2 cellular contexts compared by ENCODE assay signal in the genomic region with DNA sequence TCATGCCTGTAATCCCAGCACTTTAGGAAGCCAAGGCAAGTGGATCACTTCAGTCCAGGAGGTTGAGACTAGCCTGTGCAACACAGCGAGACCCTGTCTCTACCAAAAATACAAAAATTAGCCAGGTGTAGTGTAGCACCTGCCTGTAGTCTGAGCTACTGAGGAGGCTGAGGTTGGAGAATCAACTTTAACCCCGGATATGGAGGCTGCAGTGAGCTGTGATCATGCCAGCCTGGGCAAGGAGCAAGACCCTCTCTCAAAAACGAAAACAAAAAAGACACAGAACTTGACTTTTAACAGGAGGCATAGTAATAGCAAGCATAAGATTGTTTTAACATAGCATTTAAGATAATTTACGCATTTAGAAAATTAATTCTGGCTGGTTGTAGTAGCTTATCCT.
TF ChIP-seq lines count a peak whose summit lies in the region.

No MANE protein-coding gene starts in this region.

TF ChIP-seq in IMR-90, 13 proteins besides CTCF, POLR2A, EP300 and RAD21:
- TF ChIP-seq RCOR1 (IDR thresholded peaks at IDR 0.05; ENCODE audit: insufficient replicate concordance, low read length) (no peak), MAZ (IDR thresholded peaks at IDR 0.05; ENCODE audit: borderline replicate concordance, low read depth, low read length) (no peak), CEBPB (IDR thresholded peaks at IDR 0.05; ENCODE audit: low read depth, low read length) (no peak), MXI1 (IDR thresholded peaks at IDR 0.05; ENCODE audit: borderline replicate concordance, low read depth, low read length) (no peak), CHD1 (IDR thresholded peaks at IDR 0.05; ENCODE audit: low read depth, low read length) (no peak), BHLHE40 (IDR thresholded peaks at IDR 0.05; ENCODE audit: low read depth, low read length) (no peak), NFE2L2 (IDR thresholded peaks at IDR 0.05; ENCODE audit: low read depth, low read length) (no peak), RFX5 (IDR thresholded peaks at IDR 0.05; ENCODE audit: low read depth, low read length) (no peak), MAFK (IDR thresholded peaks at IDR 0.05; ENCODE audit: low read depth, low read length) (no peak), SMC3 (IDR thresholded peaks at IDR 0.05; ENCODE audit: low read depth, low read length) (no peak), FOS (IDR thresholded peaks at IDR 0.05; ENCODE audit: low read depth, low read length) (no peak)
- TF ChIP-seq, protein P1, sequence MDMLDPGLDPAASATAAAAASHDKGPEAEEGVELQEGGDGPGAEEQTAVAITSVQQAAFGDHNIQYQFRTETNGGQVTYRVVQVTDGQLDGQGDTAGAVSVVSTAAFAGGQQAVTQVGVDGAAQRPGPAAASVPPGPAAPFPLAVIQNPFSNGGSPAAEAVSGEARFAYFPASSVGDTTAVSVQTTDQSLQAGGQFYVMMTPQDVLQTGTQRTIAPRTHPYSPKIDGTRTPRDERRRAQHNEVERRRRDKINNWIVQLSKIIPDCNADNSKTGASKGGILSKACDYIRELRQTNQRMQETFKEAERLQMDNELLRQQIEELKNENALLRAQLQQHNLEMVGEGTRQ (IDR thresholded peaks at IDR 0.05; ENCODE audit: low read depth, low read length), result no peak
- TF ChIP-seq, protein P2, sequence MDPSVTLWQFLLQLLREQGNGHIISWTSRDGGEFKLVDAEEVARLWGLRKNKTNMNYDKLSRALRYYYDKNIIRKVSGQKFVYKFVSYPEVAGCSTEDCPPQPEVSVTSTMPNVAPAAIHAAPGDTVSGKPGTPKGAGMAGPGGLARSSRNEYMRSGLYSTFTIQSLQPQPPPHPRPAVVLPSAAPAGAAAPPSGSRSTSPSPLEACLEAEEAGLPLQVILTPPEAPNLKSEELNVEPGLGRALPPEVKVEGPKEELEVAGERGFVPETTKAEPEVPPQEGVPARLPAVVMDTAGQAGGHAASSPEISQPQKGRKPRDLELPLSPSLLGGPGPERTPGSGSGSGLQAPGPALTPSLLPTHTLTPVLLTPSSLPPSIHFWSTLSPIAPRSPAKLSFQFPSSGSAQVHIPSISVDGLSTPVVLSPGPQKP (IDR thresholded peaks at IDR 0.05; ENCODE audit: borderline replicate concordance, low read depth, low read length), result no peak

TF ChIP-seq in WTC11, 78 proteins besides CTCF, POLR2A, EP300 and RAD21:
- TF ChIP-seq ATF1 (CRISPR knock-in tag; IDR thresholded peaks at IDR 0.05) (no peak), ZNF121 (CRISPR knock-in tag; IDR thresholded peaks at IDR 0.05) (0 out of 2 replicates have a peak, but pooled peaks have one; percentile 26), NFATC4 (CRISPR knock-in tag; IDR thresholded peaks at IDR 0.05) (no peak), TP53 (CRISPR knock-in tag; IDR thresholded peaks at IDR 0.05) (no peak)
